Comparison of ENCODE assay signal across 8 cellular contexts in genomic region chr17:8221663-8222379, GRCh38. TPM values are rescaled to one million over a fixed set of nuclear protein-coding genes. Genes with fewer than 3 reads are reported as not detected.
DNase-seq lines count a peak whose midpoint lies in the region; ATAC-seq and TF ChIP-seq lines count a peak whose summit lies in the region.

No MANE protein-coding gene starts in this region.

- intact Hi-C loops in activated CD4-positive, alpha-beta memory T cell treated with anti-CD3 and anti-CD28 coated beads for 36 hours (cut with micrococcal nuclease) = loop anchor here (1.0 to 5.0 kb wide), 9 partner anchors 12 to 102 kb away; partner anchors contain the start of genes AURKB and RANGRF
- intact Hi-C loops in dorsolateral prefrontal cortex (cut with DNase I) = loop anchor here (1.0 to 10.0 kb wide), 7 partner anchors 26 to 163 kb away; partner anchors contain the start of genes CTC1 (in 2 of the 2), HES7 (in 1 of the 2), PFAS (in 1 of the 2) and RPL26 (in 1 of the 2)
- intact Hi-C loops in lower lobe of right lung (cut with DNase I) = no loop called here

- peaks cover 25% of the 10 kb centered on the region for H3K36me3 Mint-ChIP-seq in activated CD4-positive, alpha-beta memory T cell treated with anti-CD3 and anti-CD28 coated beads for 36 hours

- H3K9me3 Mint-ChIP-seq in activated CD4-positive, alpha-beta memory T cell treated with anti-CD3 and anti-CD28 coated beads for 36 hours = peaks cover 2% of the 10 kb centered on the region

- H3K4me3 Mint-ChIP-seq in activated CD4-positive, alpha-beta memory T cell treated with anti-CD3 and anti-CD28 coated beads for 36 hours = peak overlapping the region; percentile 98

- peaks cover 14% of the 10 kb centered on the region for H3K27me3 Mint-ChIP-seq in activated CD4-positive, alpha-beta memory T cell treated with anti-CD3 and anti-CD28 coated beads for 36 hours

- no peaks in the 10 kb centered on the region for H3K9me3 ChIP-seq in lower lobe of right lung

- POLR2A ChIA-PET in activated CD4-positive, alpha-beta memory T cell treated with anti-CD3 and anti-CD28 coated beads for 36 hours (lab: Charles Lee) = interaction anchor here (0.7 to 7.9 kb wide), 12 partner anchors 9 to 102 kb away, joined by 3 to 134 read pairs (median 10); partner anchors contain the start of genes AURKB, BORCS6, CTC1 and PFAS

- DNase-seq in AML-193 (lab: John Stamatoyannopoulos, UW) (peak; percentile 41 to 43), NCI-H748 (lab: John Stamatoyannopoulos, UW; ENCODE audit: unreplicated experiment) (peak; percentile 94), dorsolateral prefrontal cortex (peak; percentile 70 to 91 (median 86)), lower lobe of right lung (peak; percentile 78)
- DNase-seq in activated CD4-positive, alpha-beta memory T cell treated with anti-CD3 and anti-CD28 coated beads for 36 hours = peak; percentile 93
- peak; percentile 79 to 88 (median 87) for DNase-seq in stimulated activated CD4-positive, alpha-beta T cell treated with anti-CD3 and anti-CD28 coated beads, TNF-alpha, amount 100 ng/mL, for 1 hour (ENCODE audit: low read depth in 3 of 3, low spot score in 1 of 3)

- H3K4me1 Mint-ChIP-seq in activated CD4-positive, alpha-beta memory T cell treated with anti-CD3 and anti-CD28 coated beads for 36 hours (ENCODE audit: low read depth) = peaks cover 39% of the 10 kb centered on the region

- H3K27me3 ChIP-seq in dorsolateral prefrontal cortex (no peaks in the 10 kb centered on the region), lower lobe of right lung (ENCODE audit: low read depth) (no peaks in the 10 kb centered on the region)

- H3K4me3 ChIP-seq in dorsolateral prefrontal cortex (peak overlapping the region; percentile 52 to 99 (median 80)), lower lobe of right lung (peak overlapping the region; percentile 60)

- TF ChIP-seq CTCF in dorsolateral prefrontal cortex (IDR thresholded peaks at IDR 0.05 in 54 of 56, conservative IDR thresholded peaks at IDR 0.05 in 2 of 56; ENCODE audit: low read depth in 1 of 56, partially characterized antibody in 56 of 56) (peak in 3 of 56 donors; percentile 1 to 10 (median 10)), lower lobe of right lung (IDR thresholded peaks at IDR 0.05) (no peak)

- peak overlapping the region; percentile 95 to 100 (median 99) for H3K27ac ChIP-seq in dorsolateral prefrontal cortex
- peak overlapping the region; percentile 99 for H3K27ac ChIP-seq in lower lobe of right lung

- ATAC-seq in GM19025 (IDR thresholded peaks at IDR 0.05; ENCODE audit: low read depth, unreplicated experiment) (peak; percentile 37), HG03378 (IDR thresholded peaks at IDR 0.05; ENCODE audit: unreplicated experiment) (peak; percentile 45), lower lobe of right lung (peak; percentile 77 to 84)

- no peaks in the 10 kb centered on the region for H3K36me3 ChIP-seq in lower lobe of right lung

- H3K27ac Mint-ChIP-seq in activated CD4-positive, alpha-beta memory T cell treated with anti-CD3 and anti-CD28 coated beads for 36 hours = peak overlapping the region; percentile 98

- H3K4me1 ChIP-seq in lower lobe of right lung = peaks cover 22% of the 10 kb centered on the region

- CTCF ChIA-PET in activated CD4-positive, alpha-beta memory T cell treated with anti-CD3 and anti-CD28 coated beads for 36 hours (lab: Charles Lee) = interaction anchor here (0.6 to 6.4 kb wide), 9 partner anchors 11 to 162 kb away, joined by 3 to 48 read pairs (median 6); partner anchors contain the start of genes AURKB, BORCS6, CTC1 and PFAS

RNA-seq across cellular contexts. Expression of gene AURKB, which starts 11.4 kb away (rescaled TPM):
- total RNA-seq in activated CD4-positive, alpha-beta memory T cell treated with anti-CD3 and anti-CD28 coated beads for 36 hours = 100 to 1,000 TPM; 184 TPM
- total RNA-seq in dorsolateral prefrontal cortex (1 to 10 TPM in 8 of 120 experiments, under 1 TPM in 4, not detected in 108; 0.75 to 3.8 (median 1.2) TPM), lower lobe of right lung (2.2 TPM)

RNA-seq across cellular contexts. Expression of gene CTC1, which starts 26.0 kb away (rescaled TPM):
- total RNA-seq in activated CD4-positive, alpha-beta memory T cell treated with anti-CD3 and anti-CD28 coated beads for 36 hours = 10 to 100 TPM; 64.7 to 79.2 TPM
- 10 to 100 TPM; 33.8 to 92.7 (median 64.4) TPM for total RNA-seq in dorsolateral prefrontal cortex
- 57.8 TPM for total RNA-seq in lower lobe of right lung

RNA-seq across cellular contexts. Expression of gene PFAS, which starts 27.3 kb away (rescaled TPM):
- 100 to 1,000 TPM; 102 to 105 TPM for total RNA-seq in activated CD4-positive, alpha-beta memory T cell treated with anti-CD3 and anti-CD28 coated beads for 36 hours
- total RNA-seq in dorsolateral prefrontal cortex (10 to 100 TPM; 20.3 to 49.9 (median 35.2) TPM), lower lobe of right lung (25.3 TPM)

RNA-seq across cellular contexts. Expression of gene BORCS6, which starts 31.8 kb away (rescaled TPM):
- 1 to 10 TPM; 7.9 to 8.3 TPM for total RNA-seq in activated CD4-positive, alpha-beta memory T cell treated with anti-CD3 and anti-CD28 coated beads for 36 hours
- total RNA-seq in dorsolateral prefrontal cortex = 10 to 100 TPM in 5 of 120 experiments, 1 to 10 TPM in 115; 5.2 to 10.9 (median 8.0) TPM
- 7.7 TPM for total RNA-seq in lower lobe of right lung

RNA-seq across cellular contexts. Expression of gene TMEM107, which starts 45.6 kb away (rescaled TPM):
- total RNA-seq in activated CD4-positive, alpha-beta memory T cell treated with anti-CD3 and anti-CD28 coated beads for 36 hours = 10 to 100 TPM; 32.6 to 35.3 TPM
- total RNA-seq in dorsolateral prefrontal cortex (10 to 100 TPM in 119 of 120 experiments, 1 to 10 TPM in 1; 9.1 to 25.9 (median 17.1) TPM), lower lobe of right lung (12.9 TPM)

Comparison
In these comparisons a context has a peak if more than half of its experiments do, and no peak if none do; other contexts are left out.
1. Peak in every context shown above with its lines: DNase-seq, ATAC-seq, H3K4me3 ChIP-seq and H3K27ac ChIP-seq.
2. DNase-seq: peak in every context shown above with its lines; median percentile 94 in NCI-H748; 93 in activated CD4-positive, alpha-beta memory T cell treated with anti-CD3 and anti-CD28 coated beads for 36 hours; 87 in stimulated activated CD4-positive, alpha-beta T cell treated with anti-CD3 and anti-CD28 coated beads, TNF-alpha, amount 100 ng/mL, for 1 hour; 86 in dorsolateral prefrontal cortex; 78 in lower lobe of right lung; 42 in AML-193.
3. RNA of gene AURKB, which starts 11.4 kb away (total RNA-seq): 184 TPM in activated CD4-positive, alpha-beta memory T cell treated with anti-CD3 and anti-CD28 coated beads for 36 hours; 2.2 TPM in lower lobe of right lung (single experiment) and 0.75 to 3.8 TPM in dorsolateral prefrontal cortex; every median in the first group is over 10 times any median in the second.